In genomic region chr11:88522624-88523361, GRCh38 we compare ENCODE assay signal across 20 cellular contexts.
"Had no signal": no experiment of that assay in that cellular context is flagged by ENCODE, and none has a peak within 500 bp of the region (broad histone marks: within the 10 kb centered on the region; RNA-seq: fewer than 3 reads in every experiment).

No MANE protein-coding gene starts in this region.

- H3K4me3 ChIP-seq: adrenal gland, dorsolateral prefrontal cortex, gastroesophageal sphincter, heart left ventricle, left lung, neural progenitor cell, prostate gland, right atrium auricular region, skin epidermis, suprapubic skin, transverse colon, uterus had no signal

- H3K4me3 Mint-ChIP-seq: activated naive CD4-positive, alpha-beta T cell treated with anti-CD3 and anti-CD28 coated beads, Interleukin-2, amount 50 U/mL, for 24 hours; activated T-cell treated with anti-CD3 and anti-CD28 coated beads, Interleukin-2, amount 50 U/mL, for 72 hours; naive B cell; neural progenitor cell; stimulated activated naive CD8-positive, alpha-beta T cell treated with anti-CD3 and anti-CD28 coated beads, Interleukin-15, amount 100 ng/mL, for 72 hours had no signal

- H3K27ac ChIP-seq: adrenal gland, gastroesophageal sphincter, heart left ventricle, left lung, neural progenitor cell, prostate gland, right atrium auricular region, skin epidermis, suprapubic skin, transverse colon, uterus, WERI-Rb-1 had no signal

- H3K36me3 ChIP-seq: adrenal gland, gastroesophageal sphincter, heart left ventricle, left lung, neural progenitor cell, prostate gland, right atrium auricular region, suprapubic skin, transverse colon, uterus, WERI-Rb-1 had no signal

- DNase-seq: activated CD4-positive, alpha-beta T cell treated with anti-CD3 and anti-CD28 coated beads, Interleukin-2, amount 50 U/mL, for 4 hours; activated gamma-delta T cell; activated T-cell treated with anti-CD3 and anti-CD28 coated beads, Interleukin-2, amount 50 U/mL, for 72 hours; adrenal gland; dorsolateral prefrontal cortex; heart left ventricle; left lung; naive B cell; stimulated activated naive CD8-positive, alpha-beta T cell treated with anti-CD3 and anti-CD28 coated beads, Interleukin-15, amount 100 ng/mL, for 72 hours; T-helper 2 cell; transverse colon; uterus; WERI-Rb-1 had no signal

- H3K9me3 ChIP-seq: adrenal gland, gastroesophageal sphincter, heart left ventricle, left lung, prostate gland, right atrium auricular region, suprapubic skin, transverse colon, uterus had no signal

- H2AFZ ChIP-seq: neural progenitor cell had no signal

- H3K27ac Mint-ChIP-seq: activated naive CD4-positive, alpha-beta T cell treated with anti-CD3 and anti-CD28 coated beads, Interleukin-2, amount 50 U/mL, for 24 hours; activated T-cell treated with anti-CD3 and anti-CD28 coated beads, Interleukin-2, amount 50 U/mL, for 72 hours; naive B cell; neural progenitor cell; stimulated activated naive CD8-positive, alpha-beta T cell treated with anti-CD3 and anti-CD28 coated beads, Interleukin-15, amount 100 ng/mL, for 72 hours had no signal

- H3K4me1 Mint-ChIP-seq: activated naive CD4-positive, alpha-beta T cell treated with anti-CD3 and anti-CD28 coated beads, Interleukin-2, amount 50 U/mL, for 24 hours; naive B cell; stimulated activated naive CD8-positive, alpha-beta T cell treated with anti-CD3 and anti-CD28 coated beads, Interleukin-15, amount 100 ng/mL, for 72 hours had no signal

- ATAC-seq: activated T-cell treated with anti-CD3 and anti-CD28 coated beads, Interleukin-2, amount 50 U/mL, for 72 hours; gastroesophageal sphincter; heart left ventricle; left lung; stimulated activated naive CD8-positive, alpha-beta T cell treated with anti-CD3 and anti-CD28 coated beads, Interleukin-15, amount 100 ng/mL, for 72 hours had no signal

- H3K36me3 Mint-ChIP-seq: activated naive CD4-positive, alpha-beta T cell treated with anti-CD3 and anti-CD28 coated beads, Interleukin-2, amount 50 U/mL, for 24 hours; naive B cell; neural progenitor cell had no signal

- H3K9ac ChIP-seq: neural progenitor cell had no signal

- H3K4me1 ChIP-seq: adrenal gland, gastroesophageal sphincter, heart left ventricle, left lung, neural progenitor cell, prostate gland, right atrium auricular region, suprapubic skin, transverse colon, uterus had no signal

- H3K9me3 Mint-ChIP-seq: activated naive CD4-positive, alpha-beta T cell treated with anti-CD3 and anti-CD28 coated beads, Interleukin-2, amount 50 U/mL, for 24 hours; activated T-cell treated with anti-CD3 and anti-CD28 coated beads, Interleukin-2, amount 50 U/mL, for 72 hours; neural progenitor cell; stimulated activated naive CD8-positive, alpha-beta T cell treated with anti-CD3 and anti-CD28 coated beads, Interleukin-15, amount 100 ng/mL, for 72 hours had no signal

- H3K4me2 ChIP-seq: neural progenitor cell had no signal

- H3K27me3 ChIP-seq: dorsolateral prefrontal cortex, gastroesophageal sphincter, heart left ventricle, left lung, neural progenitor cell, right atrium auricular region, suprapubic skin, transverse colon, uterus had no signal
